In genomic region chr11:9363954-9364912, GRCh38 we compare ENCODE assay signal across 8 cellular contexts. TPM values are rescaled to one million over a fixed set of nuclear protein-coding genes. Genes with fewer than 3 reads are reported as not detected.
DNase-seq lines count a peak whose midpoint lies in the region; ATAC-seq and TF ChIP-seq lines count a peak whose summit lies in the region.

No MANE protein-coding gene starts in this region.

- no peaks in the 10 kb centered on the region for H3K27me3 Mint-ChIP-seq in activated T-cell treated with anti-CD3 and anti-CD28 coated beads, Interleukin-2, amount 50 U/mL, for 24 hours

- H3K36me3 ChIP-seq in PC-9 (ENCODE audit: low read depth) (no peaks in the 10 kb centered on the region), muscle layer of colon (ENCODE audit: insufficient read depth, low read length) (no peaks in the 10 kb centered on the region)

- H3K4me1 ChIP-seq in PC-9 (replicated peaks; ENCODE audit: insufficient read depth) (peaks cover 39% of the 10 kb centered on the region), muscle layer of colon (ENCODE audit: insufficient read depth, low read length) (peaks cover 18% of the 10 kb centered on the region)

- H3K36me3 Mint-ChIP-seq in activated T-cell treated with anti-CD3 and anti-CD28 coated beads, Interleukin-2, amount 50 U/mL, for 24 hours (ENCODE audit: low read depth), result no peaks in the 10 kb centered on the region

- H3K27ac ChIP-seq in PC-9 (peak overlapping the region; percentile 100), muscle layer of colon (ENCODE audit: low read depth, low read length) (peak overlapping the region; percentile 99)

- peak overlapping the region; percentile 89 for H3K27ac Mint-ChIP-seq in activated T-cell treated with anti-CD3 and anti-CD28 coated beads, Interleukin-2, amount 50 U/mL, for 24 hours

- H2AFZ ChIP-seq in PC-9, result peak overlapping the region; percentile 81

- POLR2A ChIA-PET in PC-9 (lab: Charles Lee; ENCODE audit: unreplicated experiment), result interaction anchor here (0.5 to 1.0 kb wide), 5 partner anchors 21 to 62 kb away, joined by 4 to 22 read pairs (median 11); partner anchors contain the start of genes IPO7 and TMEM41B

- CTCF ChIA-PET in PC-9 (lab: Charles Lee), result interaction anchor here (0.7 kb wide), 1 partner anchor 28 kb away, joined by 15 read pairs; no protein-coding TSS in a partner anchor

- H3K9ac ChIP-seq in muscle layer of colon (ENCODE audit: low read length), result peak overlapping the region; percentile 79

- peaks cover 36% of the 10 kb centered on the region for H3F3A ChIP-seq in PC-9 (ENCODE audit: insufficient read depth, low read depth)

- H4K20me1 ChIP-seq in PC-9 (ENCODE audit: insufficient read depth), result no peaks in the 10 kb centered on the region

- in situ Hi-C loops in KBM-7 (cut with MboI; ENCODE audit: low pct_unique_long_range_greater_than_20kb, low sequenced_read_pairs), result no loop called here

- no peaks in the 10 kb centered on the region for H3K79me2 ChIP-seq in PC-9 (ENCODE audit: low read depth)

- TSS peak; percentile 64 for BruUV-seq in PC-9 (replicated peaks; lab: Mats Ljungman, UMichigan)

- intact Hi-C loops in PC-9 (cut with micrococcal nuclease; ENCODE audit: unreplicated experiment), result loop anchor here (1.0 to 5.0 kb wide), 3 partner anchors 21 to 203 kb away; partner anchors contain the start of gene TMEM41B

- H3K9me2 ChIP-seq in PC-9 (ENCODE audit: insufficient read depth), result no peaks in the 10 kb centered on the region

- H3K4me1 Mint-ChIP-seq in activated T-cell treated with anti-CD3 and anti-CD28 coated beads, Interleukin-2, amount 50 U/mL, for 24 hours (ENCODE audit: low read depth), result peaks cover 38% of the 10 kb centered on the region

- H3K4me3 Mint-ChIP-seq in activated T-cell treated with anti-CD3 and anti-CD28 coated beads, Interleukin-2, amount 50 U/mL, for 24 hours, result peak overlapping the region; percentile 72

- H3K27me3 ChIP-seq in PC-9 (ENCODE audit: insufficient read depth, low read depth), result no peaks in the 10 kb centered on the region
- H3K27me3 ChIP-seq in muscle layer of colon (ENCODE audit: control insufficient read depth in 1 of 2, insufficient read depth in 2 of 2, low read length in 2 of 2), result no peaks in the 10 kb centered on the region

- no peaks in the 10 kb centered on the region for H3K9me3 Mint-ChIP-seq in activated T-cell treated with anti-CD3 and anti-CD28 coated beads, Interleukin-2, amount 50 U/mL, for 24 hours

- no peaks in the 10 kb centered on the region for H3K9me3 ChIP-seq in PC-9 (ENCODE audit: insufficient read depth, low read depth)
- no peaks in the 10 kb centered on the region for H3K9me3 ChIP-seq in muscle layer of colon (ENCODE audit: low read length)

- DNase-seq in DMS79 (lab: John Stamatoyannopoulos, UW) (peak; percentile 85), KBM-7 (peak; percentile 96), PC-9 (peak; percentile 90 to 94)
- DNase-seq in activated T-cell treated with anti-CD3 and anti-CD28 coated beads, Interleukin-2, amount 50 U/mL, for 24 hours, result peak; percentile 86
- DNase-seq in stimulated activated CD8-positive, alpha-beta memory T cell treated with anti-CD3 and anti-CD28 coated beads, Interleukin-4, amount 100 ng/mL, for 48 hours, result peak; percentile 88

- peak overlapping the region; percentile 55; the same call in 1 of the 2 replicates for H3K4me3 ChIP-seq in PC-9
- peak overlapping the region; percentile 55 to 74 for H3K4me3 ChIP-seq in muscle layer of colon (ENCODE audit: low read depth in 1 of 2, low read length in 2 of 2)

- no peak for TF ChIP-seq CTCF in PC-9 (conservative IDR thresholded peaks at IDR 0.05)

- peak; percentile 97 for ATAC-seq in GM21737 (IDR thresholded peaks at IDR 0.05; ENCODE audit: unreplicated experiment)
- peak; percentile 98 for ATAC-seq in esophagus mucosa

- H3K4me2 ChIP-seq in PC-9, result peak overlapping the region; percentile 94

RNA-seq across cellular contexts. Expression of gene IPO7, which starts 20.2 kb away (rescaled TPM):
- total RNA-seq in PC-9 (2021) (83.7 and 126 TPM in 2 replicates), esophagus mucosa (72.1 TPM)

RNA-seq across cellular contexts. Expression of gene TMEM41B, which starts 49.8 kb away (rescaled TPM):
- 58.5 and 65.1 TPM in 2 replicates for total RNA-seq in PC-9 (2021)
- total RNA-seq in esophagus mucosa, result 26.3 TPM

Comparison
In these comparisons a context has a peak if more than half of its experiments do, and no peak if none do; other contexts are left out.
1. Peak in every context shown above with its lines: DNase-seq, ATAC-seq, H3K4me3 ChIP-seq and H3K27ac ChIP-seq.